8 cellular contexts compared by ENCODE assay signal in genomic region chr2:47520825-47521665, GRCh38. TPM values are rescaled to one million over a fixed set of nuclear protein-coding genes. Genes with fewer than 3 reads are reported as not detected.
DNase-seq lines count a peak whose midpoint lies in the region; ATAC-seq and TF ChIP-seq lines count a peak whose summit lies in the region.

No MANE protein-coding gene starts in this region.

- H3K36me3 ChIP-seq in HUES6 (ENCODE audit: control insufficient read depth, insufficient read depth, low read length), result no peaks in the 10 kb centered on the region; the same call in 1 of the 2 replicates
- no peaks in the 10 kb centered on the region for H3K36me3 ChIP-seq in Peyer's patch
- no peaks in the 10 kb centered on the region for H3K36me3 ChIP-seq in prostate gland

- H3K4me1 ChIP-seq in HUES6 (ENCODE audit: control insufficient read depth, insufficient read depth, low read length) (peaks cover 19% of the 10 kb centered on the region), Peyer's patch (peaks cover 0 to 17% (median 3%) of the 10 kb centered on the region in 4 donors), prostate gland (replicated peaks) (no peaks in the 10 kb centered on the region)

- TF ChIP-seq CTCF in Peyer's patch (IDR thresholded peaks at IDR 0.05) (peak in 4 of 6 experiments; percentile 22 to 33 (median 31)), fibroblast of villous mesenchyme (IDR thresholded peaks at IDR 0.05; ENCODE audit: insufficient read depth, low read depth, low read length) (peak; percentile 10), prostate gland (IDR thresholded peaks at IDR 0.05) (peak in 1 of 4 experiments; percentile 31)

- intact Hi-C loops in prostate gland (cut with DNase I), result no loop called here

- no peaks in the 10 kb centered on the region for H3K9me3 Mint-ChIP-seq in activated T-helper 17 cell treated with anti-CD3 and anti-CD28 coated beads, Interleukin-2, amount 50 U/mL, for 72 hours

- peak overlapping the region; percentile 89 for H3K4me3 Mint-ChIP-seq in activated T-helper 17 cell treated with anti-CD3 and anti-CD28 coated beads, Interleukin-2, amount 50 U/mL, for 72 hours

- no peaks in the 10 kb centered on the region for H3K36me3 Mint-ChIP-seq in activated T-helper 17 cell treated with anti-CD3 and anti-CD28 coated beads, Interleukin-2, amount 50 U/mL, for 72 hours (ENCODE audit: low read depth)

- H3K27ac ChIP-seq in HUES6 (ENCODE audit: low read depth, low read length) (no peak overlapping the region), Peyer's patch (peak overlapping the region in 2 of 4 donors; percentile 19 to 76), prostate gland (no peak overlapping the region)

- peaks cover 4% of the 10 kb centered on the region for H3K4me1 Mint-ChIP-seq in activated T-helper 17 cell treated with anti-CD3 and anti-CD28 coated beads, Interleukin-2, amount 50 U/mL, for 72 hours

- H3K27ac Mint-ChIP-seq in activated T-helper 17 cell treated with anti-CD3 and anti-CD28 coated beads, Interleukin-2, amount 50 U/mL, for 72 hours, result peak overlapping the region; percentile 85

- H3K27me3 ChIP-seq in HUES6 (ENCODE audit: control insufficient read depth, insufficient read depth, low read length), result peaks cover 5% of the 10 kb centered on the region; the same call in 1 of the 2 replicates
- no peaks in the 10 kb centered on the region for H3K27me3 ChIP-seq in Peyer's patch
- H3K27me3 ChIP-seq in prostate gland (replicated peaks; ENCODE audit: insufficient read depth), result no peaks in the 10 kb centered on the region

- peak; percentile 84 for DNase-seq in COLO668 (lab: John Stamatoyannopoulos, UW; ENCODE audit: unreplicated experiment)
- DNase-seq in Peyer's patch, result peak; percentile 57 to 88 (median 80)
- DNase-seq in fibroblast of villous mesenchyme (ENCODE audit: low read depth), result peak; percentile 56
- peak; percentile 6 for DNase-seq in prostate gland (ENCODE audit: low spot score)
- DNase-seq in ureter (ENCODE audit: low spot score), result peak; percentile 58

- H3K9me3 ChIP-seq in HUES6 (ENCODE audit: control insufficient read depth, insufficient read depth, low read depth, low read length), result no peaks in the 10 kb centered on the region
- no peaks in the 10 kb centered on the region for H3K9me3 ChIP-seq in Peyer's patch
- no peaks in the 10 kb centered on the region for H3K9me3 ChIP-seq in prostate gland

- H3K4me3 ChIP-seq in HUES6 (ENCODE audit: low read depth, low read length) (peak overlapping the region; percentile 47; the same call in 1 of the 2 replicates), Peyer's patch (peak overlapping the region; percentile 40 to 59 (median 51)), fibroblast of villous mesenchyme (ENCODE audit: low read depth, low read length) (peak overlapping the region; percentile 55), prostate gland (peak overlapping the region; percentile 26 to 28)

- 1% methylated on average over 78 of the region's 97 CpGs for WGBS in prostate gland

- H3K9ac ChIP-seq in HUES6 (ENCODE audit: low read length), result no peak overlapping the region

- TF ChIP-seq POLR2A in Peyer's patch (IDR thresholded peaks at IDR 0.05) (no peak), prostate gland (IDR thresholded peaks at IDR 0.05) (no peak)

- H3K27me3 Mint-ChIP-seq in activated T-helper 17 cell treated with anti-CD3 and anti-CD28 coated beads, Interleukin-2, amount 50 U/mL, for 72 hours, result no peaks in the 10 kb centered on the region

- ATAC-seq in GM21360 (IDR thresholded peaks at IDR 0.05; ENCODE audit: unreplicated experiment), result peak; percentile 68
- ATAC-seq in activated T-helper 17 cell treated with anti-CD3 and anti-CD28 coated beads, Interleukin-2, amount 50 U/mL, for 72 hours (replicated peaks), result peak; percentile 90

RNA-seq across cellular contexts. Expression of gene KCNK12, which starts 49.7 kb away (rescaled TPM):
- total RNA-seq in Peyer's patch (not detected), fibroblast of villous mesenchyme (not detected in 2 replicates), prostate gland (under 1 TPM; 0.18 to 0.62 TPM), ureter (not detected)
- total RNA-seq in activated T-helper 17 cell treated with anti-CD3 and anti-CD28 coated beads, Interleukin-2, amount 50 U/mL, for 72 hours, result under 1 TPM; 0.24 TPM

Comparison
In these comparisons a context has a peak if more than half of its experiments do, and no peak if none do; other contexts are left out.
1. DNase-seq: peak in every context shown above with its lines; median percentile 84 in COLO668; 80 in Peyer's patch; 58 in ureter; 56 in fibroblast of villous mesenchyme; 6 in prostate gland.